ENCODE assay signal across 1 cellular context in genomic region chr6:43758617-43759050, GRCh38.
TF ChIP-seq lines count a peak whose summit lies in the region.

No MANE protein-coding gene starts in this region.

TF ChIP-seq in K562, 482 proteins besides CTCF, POLR2A, EP300 and RAD21 (continued from another document):
- TF ChIP-seq CREB5 (CRISPR knock-in tag; IDR thresholded peaks at IDR 0.05) (no peak), MCM7 (IDR thresholded peaks at IDR 0.05) (no peak), MYC (IDR thresholded peaks at IDR 0.05; ENCODE audit: low read depth, low read length) (peak; percentile 32; the same call in 1 of the 2 replicates), MYC (CRISPR knock-in tag; IDR thresholded peaks at IDR 0.05; ENCODE audit: borderline replicate concordance, low read depth) (no peak), ZBTB7A (IDR thresholded peaks at IDR 0.05; ENCODE audit: borderline replicate concordance, control insufficient read depth, low read depth, low read length) (peak; percentile 99), JUND (IDR thresholded peaks at IDR 0.05; ENCODE audit: borderline replicate concordance, low read depth, low read length) (0 out of 2 replicates have a peak, but pooled peaks have one; percentile 17), JUND (tag; IDR thresholded peaks at IDR 0.05; ENCODE audit: borderline replicate concordance, low read depth, low read length) (no peak), ASH1L (IDR thresholded peaks at IDR 0.05; ENCODE audit: borderline replicate concordance, low read depth, partially characterized antibody) (no peak), CTBP1 (IDR thresholded peaks at IDR 0.05; ENCODE audit: borderline replicate concordance) (0 out of 2 replicates have a peak, but pooled peaks have one; percentile 36), ETS2 (tag; IDR thresholded peaks at IDR 0.05; ENCODE audit: borderline replicate concordance, poor library complexity, severe bottlenecking) (no peak), ESRRA (IDR thresholded peaks at IDR 0.05; ENCODE audit: borderline replicate concordance, low read depth) (no peak), SUPT5H (IDR thresholded peaks at IDR 0.05) (no peak), CBX8 (IDR thresholded peaks at IDR 0.05; ENCODE audit: borderline replicate concordance, extremely low read depth, low read depth, low read length, poor library complexity, severe bottlenecking) (no peak), CEBPG (CRISPR knock-in tag; IDR thresholded peaks at IDR 0.05) (0 out of 2 replicates have a peak, but pooled peaks have one; percentile 4), CEBPG (tag; conservative IDR thresholded peaks at IDR 0.05 in 1 of 2, IDR thresholded peaks at IDR 0.05 in 1 of 2) (no peak), ZNF175 (CRISPR knock-in tag; IDR thresholded peaks at IDR 0.05; ENCODE audit: low read depth) (no peak), ZNF133 (CRISPR knock-in tag; IDR thresholded peaks at IDR 0.05) (0 out of 2 replicates have a peak, but pooled peaks have one; percentile 62), ZNF224 (CRISPR knock-in tag; IDR thresholded peaks at IDR 0.05) (no peak), CREB3L1 (IDR thresholded peaks at IDR 0.05; ENCODE audit: borderline replicate concordance, low read depth) (no peak), RBFOX2 (IDR thresholded peaks at IDR 0.05; ENCODE audit: low read depth, low read length) (no peak), ZNF507 (tag; conservative IDR thresholded peaks at IDR 0.05) (no peak), DEAF1 (CRISPR knock-in tag; IDR thresholded peaks at IDR 0.05) (peak; percentile 58; the same call in 1 of the 2 replicates), ZSCAN32 (CRISPR knock-in tag; IDR thresholded peaks at IDR 0.05) (no peak)
